Comparison of ENCODE assay signal across 8 cellular contexts in genomic region chr5:136080483-136081180, GRCh38. TPM values are rescaled to one million over a fixed set of nuclear protein-coding genes. Genes with fewer than 3 reads are reported as not detected.
DNase-seq lines count a peak whose midpoint lies in the region; ATAC-seq and TF ChIP-seq lines count a peak whose summit lies in the region.

No MANE protein-coding gene starts in this region.

- peaks cover 0 to 2% (median 0%) of the 10 kb centered on the region in 3 donors for H3K9me3 Mint-ChIP-seq in IgD-negative memory B cell
- H3K9me3 Mint-ChIP-seq in naive B cell, result peaks cover 0 to 4% (median 0%) of the 10 kb centered on the region in 7 donors

- TF ChIP-seq CTCF in DOHH2 (IDR thresholded peaks at IDR 0.05; ENCODE audit: low read depth, low read length, poor library complexity, severe bottlenecking), result no peak
- TF ChIP-seq CTCF in esophagus muscularis mucosa (IDR thresholded peaks at IDR 0.05), result no peak

- no peak for TF ChIP-seq EP300 in esophagus muscularis mucosa (IDR thresholded peaks at IDR 0.05)

- H3K27ac ChIP-seq in DOHH2 (ENCODE audit: low read depth, low read length) (peak overlapping the region; percentile 41), esophagus muscularis mucosa (replicated peaks in 1 of 4) (peak overlapping the region; percentile 77 to 84 (median 82))

- H3K9me2 ChIP-seq in DOHH2 (replicated peaks; ENCODE audit: control insufficient read depth, low read length), result no peaks in the 10 kb centered on the region

- H3K4me3 ChIP-seq in DOHH2 (ENCODE audit: low read length) (peak overlapping the region; percentile 65), esophagus muscularis mucosa (peak overlapping the region; percentile 37 to 60 (median 44))

- 51% methylated on average over 21 of the region's 34 CpGs for WGBS in esophagus muscularis mucosa

- H3K36me3 ChIP-seq in DOHH2 (ENCODE audit: control insufficient read depth, low read length) (no peaks in the 10 kb centered on the region), esophagus muscularis mucosa (no peaks in the 10 kb centered on the region)

- no peaks in the 10 kb centered on the region for H3K79me2 ChIP-seq in DOHH2 (ENCODE audit: control insufficient read depth, low read length)

- TF ChIP-seq POLR2A in esophagus muscularis mucosa (IDR thresholded peaks at IDR 0.05; ENCODE audit: low read depth), result no peak

- H3K27me3 Mint-ChIP-seq in IgD-negative memory B cell (peaks cover 22% of the 10 kb centered on the region), naive B cell (peaks cover 29 to 45% (median 42%) of the 10 kb centered on the region in 3 donors)

- H3K27me3 ChIP-seq in DOHH2 (ENCODE audit: control insufficient read depth, low read length), result no peaks in the 10 kb centered on the region
- H3K27me3 ChIP-seq in esophagus muscularis mucosa, result no peaks in the 10 kb centered on the region

- no peaks in the 10 kb centered on the region for H4K20me1 ChIP-seq in DOHH2 (ENCODE audit: control insufficient read depth, insufficient read depth, low read depth, low read length)

- H3K27ac Mint-ChIP-seq in IgD-negative memory B cell (peak overlapping the region in 1 of 3 donors; percentile 84), naive B cell (peak overlapping the region in 3 of 6 donors; percentile 47 to 79 (median 71))

- H3K4me1 ChIP-seq in DOHH2 (ENCODE audit: control insufficient read depth, low read length), result peaks cover 36% of the 10 kb centered on the region
- peaks cover 17 to 33% (median 33%) of the 10 kb centered on the region in 4 donors for H3K4me1 ChIP-seq in esophagus muscularis mucosa

- H3K4me2 ChIP-seq in DOHH2 (ENCODE audit: low read length), result peak overlapping the region; percentile 72

- no peaks in the 10 kb centered on the region for H3F3A ChIP-seq in DOHH2 (ENCODE audit: control insufficient read depth, insufficient read depth)

- peak overlapping the region; percentile 62 to 95 (median 82) for H3K4me3 Mint-ChIP-seq in IgD-negative memory B cell
- peak overlapping the region; percentile 63 to 87 (median 79) for H3K4me3 Mint-ChIP-seq in naive B cell

- intact Hi-C loops in esophagus muscularis mucosa (cut with DNase I), result loop anchor here (5.0 kb wide), 1 partner anchor 193 kb away; no protein-coding TSS in a partner anchor

- H3K9me3 ChIP-seq in DOHH2 (ENCODE audit: control insufficient read depth, insufficient read depth, low read length), result no peaks in the 10 kb centered on the region
- H3K9me3 ChIP-seq in esophagus muscularis mucosa, result no peaks in the 10 kb centered on the region

- H3K4me1 Mint-ChIP-seq in IgD-negative memory B cell (peaks cover 2 to 11% (median 4%) of the 10 kb centered on the region in 3 donors), naive B cell (peaks cover 5 to 11% (median 11%) of the 10 kb centered on the region in 3 donors)

- ATAC-seq in GM21619 (IDR thresholded peaks at IDR 0.05; ENCODE audit: unreplicated experiment) (peak; percentile 90), naive B cell (ENCODE audit: low read depth in 2 of 2) (peak; percentile 89 to 90)

- H3K36me3 Mint-ChIP-seq in IgD-negative memory B cell (no peaks in the 10 kb centered on the region), naive B cell (no peaks in the 10 kb centered on the region)

- DNase-seq in activated CD8-positive, alpha-beta memory T cell treated with anti-CD3 and anti-CD28 coated beads for 48 hours (ENCODE audit: low read depth in 2 of 3, low spot score in 2 of 3), result peak; percentile 44 to 66 (median 48)
- DNase-seq in esophagus muscularis mucosa (ENCODE audit: extremely low spot score), result peak; percentile 94
- peak; percentile 60 for DNase-seq in naive B cell
- DNase-seq in stimulated activated naive CD4-positive, alpha-beta T cell treated with Interleukin-2 at 50 U/mL for 16 hours (lab: John Stamatoyannopoulos, UW), result peak; percentile 69
- DNase-seq in NCI-H2196 treated with DMSO at 0.1 percent for 48 hours (lab: John Stamatoyannopoulos, UW; ENCODE audit: unreplicated experiment), result no peak

RNA-seq across cellular contexts. Expression of gene TGFBI, which starts 51.8 kb away (rescaled TPM):
- 7.1 TPM for polyA plus RNA-seq in IgD-negative memory B cell
- 100 to 1,000 TPM in 2 of 4 donors, 10 to 100 TPM in 2; 62.3 to 128 (median 92.9) TPM for total RNA-seq in esophagus muscularis mucosa
- polyA plus RNA-seq in naive B cell (ENCODE audit: low read depth in 6 of 6), result 1 to 10 TPM in 3 of 6 donors, under 1 TPM in 3; 0.20 to 4.3 (median 1.2) TPM

RNA-seq across cellular contexts. Expression of gene SMAD5, which starts 52.0 kb away (rescaled TPM):
- 26.9 TPM for polyA plus RNA-seq in IgD-negative memory B cell
- 10 to 100 TPM; 42.4 to 47.9 (median 46.3) TPM for total RNA-seq in esophagus muscularis mucosa
- 10 to 100 TPM; 18.8 to 29.3 (median 23.9) TPM for polyA plus RNA-seq in naive B cell (ENCODE audit: low read depth in 6 of 6)
